ENCODE assay signal across 8 cellular contexts in the genomic region with DNA sequence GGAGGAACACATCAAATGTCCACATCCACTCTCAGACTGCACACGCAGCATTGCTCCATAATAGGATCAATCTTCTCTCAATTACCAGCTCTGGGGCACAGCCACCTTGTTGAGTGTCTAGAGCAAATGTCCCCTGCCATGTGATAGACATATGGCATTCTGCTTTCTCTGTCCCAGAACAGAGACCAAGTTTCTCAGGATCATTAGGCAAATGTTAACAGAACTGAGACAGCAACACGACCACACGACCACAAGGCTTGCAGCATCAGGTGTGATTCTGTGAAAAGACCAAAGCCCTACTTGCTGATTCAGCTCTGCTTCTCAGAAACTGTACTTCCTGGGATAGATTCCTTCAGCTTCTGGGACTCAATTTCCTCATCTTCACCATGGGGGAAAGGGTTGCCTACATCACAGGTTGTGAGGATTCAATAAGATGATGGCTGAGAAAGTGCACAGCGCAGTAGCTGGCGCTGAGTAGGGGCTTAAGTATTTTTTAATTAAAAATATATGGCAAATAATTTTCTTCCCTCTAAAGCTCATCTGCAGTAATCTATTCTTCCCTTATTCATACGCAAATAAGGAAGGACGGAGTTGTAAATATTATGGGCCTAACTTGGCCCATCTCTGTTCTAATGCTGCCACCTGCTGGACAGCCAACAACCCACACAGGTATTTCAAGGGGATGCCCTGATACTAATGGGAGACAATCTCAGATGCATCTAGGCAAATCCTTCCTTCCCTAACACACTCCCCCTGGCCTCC. TPM values are rescaled to one million over a fixed set of nuclear protein-coding genes. Genes with fewer than 3 reads are reported as not detected.
DNase-seq lines count a peak whose midpoint lies in the region; ATAC-seq lines count a peak whose summit lies in the region.

No MANE protein-coding gene starts in this region.

- peak; percentile 72 for ATAC-seq in HG02642 (IDR thresholded peaks at IDR 0.05; ENCODE audit: poor library complexity, unreplicated experiment)
- ATAC-seq in left lobe of liver, result peak; percentile 97
- no peak for ATAC-seq in HG03159 (IDR thresholded peaks at IDR 0.05; ENCODE audit: unreplicated experiment)

- DNase-seq in ELR (ENCODE audit: low read depth) (peak; percentile 77), NCI-H2227 treated with DMSO at 0.1 percent for 48 hours (lab: John Stamatoyannopoulos, UW) (peak; percentile 17), cerebellar cortex (ENCODE audit: low spot score) (peak; percentile 87), left lobe of liver (ENCODE audit: low spot score) (peak; percentile 70)
- peak; percentile 66 for DNase-seq in activated CD4-positive, CD25-positive, alpha-beta regulatory T cell treated with anti-CD3 and anti-CD28 coated beads, Interleukin-2, amount 50 U/mL, for 72 hours
- peak; percentile 56 to 58 for DNase-seq in stimulated activated CD4-positive, alpha-beta T cell treated with anti-CD3 and anti-CD28 coated beads, Interleukin-4, amount 100 ng/mL, for 48 hours (ENCODE audit: low read depth in 2 of 2)

RNA-seq across cellular contexts. Expression of a gene that starts 54.3 kb away (rescaled TPM):
- total RNA-seq in left lobe of liver, result 23.7 TPM

Comparison
In these comparisons a context has a peak if more than half of its experiments do, and no peak if none do; other contexts are left out.
1. DNase-seq: peak in every context shown above with its lines; median percentile 87 in cerebellar cortex; 77 in ELR; 70 in left lobe of liver; 66 in activated CD4-positive, CD25-positive, alpha-beta regulatory T cell treated with anti-CD3 and anti-CD28 coated beads, Interleukin-2, amount 50 U/mL, for 72 hours; 57 in stimulated activated CD4-positive, alpha-beta T cell treated with anti-CD3 and anti-CD28 coated beads, Interleukin-4, amount 100 ng/mL, for 48 hours; 17 in NCI-H2227 treated with DMSO at 0.1 percent for 48 hours.